24 cellular contexts compared by ENCODE assay signal in genomic region chrX:112510629-112511028, GRCh38.
DNase-seq lines count a peak whose midpoint lies in the region; ATAC-seq, FAIRE-seq and TF ChIP-seq lines count a peak whose summit lies in the region.
"Had no signal": no experiment of that assay in that cellular context is flagged by ENCODE, and none has a peak within 500 bp of the region (broad histone marks: within the 10 kb centered on the region; RNA-seq: fewer than 3 reads in every experiment).

No MANE protein-coding gene starts in this region.

- H2BK120ac ChIP-seq in H1 (replicated peaks; ENCODE audit: low read depth, low read length): no peak overlapping the region

- peak; percentile 50 for FAIRE-seq in H1 (lab: Jason Lieb, UNC)
- FAIRE-seq: A204.1, D721Med, G401.6, GM12891, GM19239 had no signal

- H3K18ac ChIP-seq in H1 (ENCODE audit: extremely low read depth, low read length): no peak overlapping the region

- H3K56ac ChIP-seq in H1 (replicated peaks; ENCODE audit: insufficient read length, low read depth, low read length): no peak overlapping the region

- H2AFZ ChIP-seq in H1 (ENCODE audit: low read length): no peak overlapping the region

- H3K27ac Mint-ChIP-seq in natural killer cell: no peak overlapping the region
- no peak overlapping the region for H3K27ac Mint-ChIP-seq in activated naive CD8-positive, alpha-beta T cell treated with anti-CD3 and anti-CD28 coated beads for 36 hours
- H3K27ac Mint-ChIP-seq: B cell; CD4-positive, alpha-beta T cell; CD8-positive, alpha-beta T cell had no signal

- H2BK20ac ChIP-seq in H1 (ENCODE audit: low read length): no peak overlapping the region

- no peaks in the 10 kb centered on the region for H3K23me2 ChIP-seq in H1 (ENCODE audit: low read depth, low read length)

- no peaks in the 10 kb centered on the region for H4K20me1 ChIP-seq in H1 (replicated peaks in 1 of 2; ENCODE audit: control insufficient read depth in 1 of 2, insufficient read depth in 2 of 2, low read length in 2 of 2)
- H4K20me1 ChIP-seq: BLaER1 treated with 17β-estradiol and CSF1 and Interleukin-3, amounts not matched to agents 10 nM and 100 nM had no signal

- CTCF ChIA-PET in H1 (lab: Charles Lee; ENCODE audit: partially characterized antibody): interaction anchor here (0.9 kb wide), 1 partner anchor 10 kb away, joined by 3 read pairs; no protein-coding TSS in a partner anchor

- H4K8ac ChIP-seq in H1 (ENCODE audit: extremely low read depth, insufficient read depth, low read length): no peak overlapping the region

- WGBS in H1 (ENCODE audit: extremely low coverage in 1 of 2, insufficient coverage in 1 of 2, insufficient read length in 1 of 2, insufficient replicate concordance in 2 of 2, low coverage in 1 of 2, low lambda C conversion rate in 2 of 2, missing lambda C conversion rate in 1 of 2), 2 experiments: 95% methylated on average over 3 of the region's 3 CpGs; no CpG with 5 or more reads in 1 of the 2 experiments
- 40% methylated on average over 3 of the region's 3 CpGs for WGBS in liver
- 65 to 76% (median 73%) methylated on average over 3 of the region's 3 CpGs for WGBS in psoas muscle, 3 donors
- 37 to 59% methylated on average over 2 to 3 of the region's 3 CpGs for WGBS in gastroesophageal sphincter (ENCODE audit: low coverage in 1 of 2), 2 donors

- H3K9ac ChIP-seq in H1 (replicated peaks in 1 of 4; ENCODE audit: extremely low read depth in 1 of 4, low read depth in 3 of 4, low read length in 3 of 4) (no peak overlapping the region), liver (ENCODE audit: low read depth in 1 of 2, low read length in 2 of 2) (no peak overlapping the region)
- H3K9ac ChIP-seq: BLaER1 treated with 17β-estradiol and CSF1 and Interleukin-3, amounts not matched to agents 10 nM and 100 nM had no signal

- H3K27me3 ChIP-seq in H1 (replicated peaks in 1 of 4; ENCODE audit: control insufficient read depth in 3 of 4, extremely low read depth in 1 of 4, insufficient read depth in 3 of 4, low read length in 3 of 4) (no peaks in the 10 kb centered on the region), liver (ENCODE audit: control insufficient read depth in 4 of 4, insufficient read depth in 4 of 4, low read length in 3 of 4) (no peaks in the 10 kb centered on the region), psoas muscle (ENCODE audit: insufficient read depth in 3 of 3, low read length in 2 of 3) (peaks cover 0 to 4% (median 2%) of the 10 kb centered on the region in 3 donors), gastroesophageal sphincter (no peaks in the 10 kb centered on the region)

- no peaks in the 10 kb centered on the region for H3K4me1 Mint-ChIP-seq in natural killer cell
- H3K4me1 Mint-ChIP-seq in activated naive CD8-positive, alpha-beta T cell treated with anti-CD3 and anti-CD28 coated beads for 36 hours: no peaks in the 10 kb centered on the region
- H3K4me1 Mint-ChIP-seq: B cell had no signal

- H3K9me3 Mint-ChIP-seq in natural killer cell: peaks cover 5 to 25% of the 10 kb centered on the region in 2 donors
- H3K9me3 Mint-ChIP-seq in activated naive CD8-positive, alpha-beta T cell treated with anti-CD3 and anti-CD28 coated beads for 36 hours: peaks cover 8% of the 10 kb centered on the region

- no peak overlapping the region for H2AK5ac ChIP-seq in H1 (ENCODE audit: low read depth, low read length)

- no peak overlapping the region for H3K4me2 ChIP-seq in H1 (ENCODE audit: insufficient read depth in 1 of 2, low read depth in 2 of 2, low read length in 2 of 2)
- H3K4me2 ChIP-seq: BLaER1 treated with 17β-estradiol and CSF1 and Interleukin-3, amounts not matched to agents 10 nM and 100 nM had no signal

- H4K5ac ChIP-seq in H1 (ENCODE audit: insufficient read length, low read depth, low read length): no peak overlapping the region

- ATAC-seq in left lobe of liver: peak; percentile 54
- no peak for ATAC-seq in psoas muscle
- no peak for ATAC-seq in natural killer cell
- no peak for ATAC-seq in gastroesophageal sphincter
- ATAC-seq: CD8-positive, alpha-beta T cell had no signal

- H3K4me3 ChIP-seq in H1 (ENCODE audit: extremely low read depth in 1 of 4, insufficient read depth in 2 of 4, low read depth in 3 of 4, low read length in 4 of 4) (no peak overlapping the region), liver (ENCODE audit: low read depth in 1 of 3, low read length in 3 of 3) (no peak overlapping the region), psoas muscle (no peak overlapping the region), gastroesophageal sphincter (no peak overlapping the region)
- H3K4me3 ChIP-seq: BLaER1 treated with 17β-estradiol and CSF1 and Interleukin-3, amounts not matched to agents 10 nM and 100 nM had no signal

- no peak overlapping the region for H2BK15ac ChIP-seq in H1 (ENCODE audit: low read length)

- TF ChIP-seq POLR2A in H1 (IDR thresholded peaks at IDR 0.05; ENCODE audit: control extremely low read depth in 1 of 2, low read depth in 2 of 2, low read length in 2 of 2) (no peak), gastroesophageal sphincter (IDR thresholded peaks at IDR 0.05) (no peak)

- POLR2A ChIA-PET in H1 (lab: Charles Lee; ENCODE audit: partially characterized antibody): no interaction called here

- H3K27ac ChIP-seq in H1 (ENCODE audit: low read depth, low read length) (no peak overlapping the region), liver (ENCODE audit: low read depth in 1 of 2, low read length in 2 of 2) (no peak overlapping the region), psoas muscle (no peak overlapping the region), gastroesophageal sphincter (no peak overlapping the region)
- H3K27ac ChIP-seq: BLaER1 treated with 17β-estradiol and CSF1 and Interleukin-3, amounts not matched to agents 10 nM and 100 nM; C4-2B had no signal

- H3K36me3 ChIP-seq in H1 (ENCODE audit: control insufficient read depth in 2 of 4, insufficient read depth in 4 of 4, low read length in 3 of 4): no peaks in the 10 kb centered on the region
- no peaks in the 10 kb centered on the region for H3K36me3 ChIP-seq in liver (ENCODE audit: control insufficient read depth in 4 of 4, insufficient read depth in 3 of 4, low read depth in 1 of 4, low read length in 3 of 4)
- H3K36me3 ChIP-seq in psoas muscle (ENCODE audit: insufficient read depth in 1 of 2, low read depth in 1 of 2): no peaks in the 10 kb centered on the region
- no peaks in the 10 kb centered on the region for H3K36me3 ChIP-seq in gastroesophageal sphincter
- H3K36me3 ChIP-seq: BLaER1 treated with 17β-estradiol and CSF1 and Interleukin-3, amounts not matched to agents 10 nM and 100 nM had no signal

- TF ChIP-seq RAD21 in H1 (IDR thresholded peaks at IDR 0.05 in 1 of 2, conservative IDR thresholded peaks at IDR 0.05 in 1 of 2; ENCODE audit: low read depth in 2 of 2, low read length in 2 of 2) (no peak), liver (IDR thresholded peaks at IDR 0.05) (no peak)

- H3K23ac ChIP-seq in H1 (ENCODE audit: insufficient read length): no peak overlapping the region

- intact Hi-C loops in psoas muscle (cut with DNase I) (no loop called here), natural killer cell (cut with micrococcal nuclease) (no loop called here)

- no peak overlapping the region for H2BK5ac ChIP-seq in H1 (ENCODE audit: low read depth, low read length)

- DNase-seq in H1 (ENCODE audit: low read depth in 1 of 2, low spot score in 2 of 2): no peak
- no peak for DNase-seq in left lobe of liver (ENCODE audit: low spot score)
- DNase-seq in psoas muscle: no peak
- DNase-seq in natural killer cell: no peak
- no peak for DNase-seq in activated naive CD8-positive, alpha-beta T cell treated with anti-CD3 and anti-CD28 coated beads for 36 hours
- DNase-seq: 8988T; ACHN; AML-193; Caco-2; Calu3; CD4-positive, alpha-beta T cell; CD8-positive, alpha-beta T cell; DMS79 treated with DMSO at 0.1 percent for 48 hours; GF-D8 had no signal

- no peaks in the 10 kb centered on the region for H3K79me2 ChIP-seq in H1 (ENCODE audit: control insufficient read depth in 1 of 2, insufficient read depth in 2 of 2, low read length in 2 of 2)

- no peak overlapping the region for H3K14ac ChIP-seq in H1 (ENCODE audit: insufficient read length)

- no peak overlapping the region for H2BK12ac ChIP-seq in H1 (ENCODE audit: low read depth, low read length)

- H4K91ac ChIP-seq in H1 (replicated peaks; ENCODE audit: insufficient read length, low read length): no peak overlapping the region

- TF ChIP-seq CTCF in H1 (IDR thresholded peaks at IDR 0.05; ENCODE audit: control extremely low read depth in 1 of 3, insufficient read depth in 1 of 3, low read depth in 1 of 3, low read length in 3 of 3) (no peak), liver (IDR thresholded peaks at IDR 0.05; ENCODE audit: low read depth, low read length, missing input control) (no peak), psoas muscle (IDR thresholded peaks at IDR 0.05) (no peak), natural killer cell (IDR thresholded peaks at IDR 0.05) (no peak), gastroesophageal sphincter (IDR thresholded peaks at IDR 0.05) (no peak)

- H3K9me3 ChIP-seq in H1 (ENCODE audit: insufficient read depth in 2 of 2, low read depth in 1 of 2, low read length in 1 of 2): no peaks in the 10 kb centered on the region
- peaks cover 0 to 5% (median 1%) of the 10 kb centered on the region in 4 donors for H3K9me3 ChIP-seq in liver (ENCODE audit: control insufficient read depth in 4 of 4, low read length in 3 of 4)
- peaks cover 16% of the 10 kb centered on the region for H3K9me3 ChIP-seq in psoas muscle
- peaks cover 0 to 9% (median 0%) of the 10 kb centered on the region in 3 donors for H3K9me3 ChIP-seq in gastroesophageal sphincter
- H3K9me3 ChIP-seq: Caco-2 had no signal

- H3K79me1 ChIP-seq in H1 (ENCODE audit: low read depth, low read length): no peaks in the 10 kb centered on the region

- TF ChIP-seq EP300 in H1 (IDR thresholded peaks at IDR 0.05; ENCODE audit: borderline replicate concordance in 1 of 2, low read depth in 2 of 2, low read length in 2 of 2) (no peak), gastroesophageal sphincter (IDR thresholded peaks at IDR 0.05) (no peak)

- H3K4ac ChIP-seq in H1 (replicated peaks; ENCODE audit: insufficient read length, low read depth, low read length): no peak overlapping the region

- no peaks in the 10 kb centered on the region for H3K36me3 Mint-ChIP-seq in natural killer cell
- peaks cover 4% of the 10 kb centered on the region for H3K36me3 Mint-ChIP-seq in activated naive CD8-positive, alpha-beta T cell treated with anti-CD3 and anti-CD28 coated beads for 36 hours
- H3K36me3 Mint-ChIP-seq: CD8-positive, alpha-beta T cell had no signal

- H3K4me1 ChIP-seq in H1 (replicated peaks in 1 of 4; ENCODE audit: control insufficient read depth in 3 of 4, insufficient read depth in 4 of 4, low read length in 3 of 4) (no peaks in the 10 kb centered on the region), liver (ENCODE audit: control insufficient read depth in 4 of 4, insufficient read depth in 4 of 4, low read length in 3 of 4) (no peaks in the 10 kb centered on the region), psoas muscle (no peaks in the 10 kb centered on the region), gastroesophageal sphincter (no peaks in the 10 kb centered on the region)
- H3K4me1 ChIP-seq: BLaER1 treated with 17β-estradiol and CSF1 and Interleukin-3, amounts not matched to agents 10 nM and 100 nM; Caco-2 had no signal

- H3K4me3 Mint-ChIP-seq in natural killer cell: no peak overlapping the region
- no peak overlapping the region for H3K4me3 Mint-ChIP-seq in activated naive CD8-positive, alpha-beta T cell treated with anti-CD3 and anti-CD28 coated beads for 36 hours
- H3K4me3 Mint-ChIP-seq: B cell; CD4-positive, alpha-beta T cell; CD8-positive, alpha-beta T cell had no signal

- H3K27me3 Mint-ChIP-seq in natural killer cell (ENCODE audit: low read depth in 2 of 2): no peaks in the 10 kb centered on the region
- no peaks in the 10 kb centered on the region for H3K27me3 Mint-ChIP-seq in activated naive CD8-positive, alpha-beta T cell treated with anti-CD3 and anti-CD28 coated beads for 36 hours
- H3K27me3 Mint-ChIP-seq: B cell; CD4-positive, alpha-beta T cell had no signal
